In genomic region chr1:234373064-234373937, GRCh38 we compare ENCODE assay signal across 8 cellular contexts. TPM values are rescaled to one million over a fixed set of nuclear protein-coding genes. Genes with fewer than 3 reads are reported as not detected.
A peak's percentile ranks its signal among the peaks of the same experiment; 100 is the strongest.
DNase-seq lines count a peak whose midpoint lies in the region; ATAC-seq, FAIRE-seq and TF ChIP-seq lines count a peak whose summit lies in the region.

COA6 (plus strand) TSS chr1:234373456; CDS start chr1:234373467, 11 bp downstream.

- peak within 1 kb of the TSS; percentile 96 for H3K4me3 Mint-ChIP-seq in chondrocyte (ENCODE audit: unreplicated experiment)

- FAIRE-seq in kidney (lab: Jason Lieb, UNC): no peak

- H3K27me3 Mint-ChIP-seq in chondrocyte (ENCODE audit: low read depth): no peaks in the 10 kb centered on the region

- H3K36me3 Mint-ChIP-seq in chondrocyte (ENCODE audit: low read depth): peaks cover 20% of the 10 kb centered on the region

- H3K4me1 Mint-ChIP-seq in chondrocyte (ENCODE audit: low read depth): peaks cover 35% of the 10 kb centered on the region

- H3K9me3 Mint-ChIP-seq in chondrocyte (ENCODE audit: low read depth): no peaks in the 10 kb centered on the region

- H3K27ac Mint-ChIP-seq in chondrocyte (ENCODE audit: unreplicated experiment): peak within 1 kb of the TSS; percentile 97

- TF ChIP-seq CTCF in AG10803 (conservative IDR thresholded peaks at IDR 0.05; ENCODE audit: low read length) (no peak), chondrocyte (IDR thresholded peaks at IDR 0.05) (peak; percentile 8), kidney (IDR thresholded peaks at IDR 0.05; ENCODE audit: borderline replicate concordance, extremely low read depth, insufficient read depth) (no peak)

- intact Hi-C loops in kidney (cut with DNase I): no loop called here

- peak within 1 kb of the TSS; percentile 94 to 97 for H3K27ac ChIP-seq in kidney (ENCODE audit: low read depth in 2 of 2, low read length in 2 of 2)

- peak; percentile 96 for TF ChIP-seq POLR2A in GM19099 (IDR thresholded peaks at IDR 0.05; ENCODE audit: extremely low read depth, insufficient read length, low read depth)

- peak within 1 kb of the TSS; percentile 88 to 98 for H3K9ac ChIP-seq in kidney (ENCODE audit: low read length in 2 of 2)

- peak; percentile 95 for ATAC-seq in HG03432 (IDR thresholded peaks at IDR 0.05; ENCODE audit: unreplicated experiment)

- H3K4me1 ChIP-seq in kidney (ENCODE audit: control insufficient read depth in 1 of 2, insufficient read depth in 1 of 2, low read depth in 1 of 2, low read length in 2 of 2): peaks cover 5 to 7% of the 10 kb centered on the region in 2 donors

- H3K4me3 ChIP-seq in AG10803 (ENCODE audit: low read length): peak within 1 kb of the TSS; percentile 97
- H3K4me3 ChIP-seq in kidney (ENCODE audit: low read length in 2 of 2): peak within 1 kb of the TSS; percentile 98 to 99

- H3K36me3 ChIP-seq in kidney (ENCODE audit: control insufficient read depth in 1 of 2, insufficient read depth in 2 of 2, low read length in 2 of 2): peaks cover 9 to 17% of the 10 kb centered on the region in 2 donors

- no peaks in the 10 kb centered on the region for H3K9me3 ChIP-seq in kidney (ENCODE audit: control insufficient read depth in 1 of 2, low read length in 2 of 2)

- DNase-seq in AG10803 (ENCODE audit: low read depth) (peak; percentile 95), NCI-H510A (lab: John Stamatoyannopoulos, UW) (peak; percentile 94), chondrocyte (ENCODE audit: low spot score) (peak; percentile 96), kidney (peak; percentile 97)
- peak; percentile 83 for DNase-seq in activated CD4-positive, alpha-beta T cell treated with anti-CD3 and anti-CD28 coated beads for 1 hour
- peak; percentile 94 for DNase-seq in stimulated activated CD4-positive, alpha-beta T cell treated with anti-CD3 and anti-CD28 coated beads, Interleukin-15, amount 100 ng/mL, for 24 hours

RNA-seq across cellular contexts. Expression of gene COA6, which starts in this region (rescaled TPM):
- total RNA-seq in chondrocyte (16.0 to 25.0 TPM (median 16.1 TPM) in 3 replicates), kidney (21.2 TPM)
- polyA plus RNA-seq in kidney (ENCODE audit: insufficient read depth, low read depth, low replicate concordance): 76.4 TPM

Comparison
In these comparisons a context has a peak if more than half of its experiments do, and no peak if none do; other contexts are left out.
1. Peak in every context shown above with its lines: DNase-seq, ATAC-seq, H3K4me3 ChIP-seq and H3K27ac ChIP-seq.